Comparison of ENCODE assay signal across 8 cellular contexts in the genomic region with DNA sequence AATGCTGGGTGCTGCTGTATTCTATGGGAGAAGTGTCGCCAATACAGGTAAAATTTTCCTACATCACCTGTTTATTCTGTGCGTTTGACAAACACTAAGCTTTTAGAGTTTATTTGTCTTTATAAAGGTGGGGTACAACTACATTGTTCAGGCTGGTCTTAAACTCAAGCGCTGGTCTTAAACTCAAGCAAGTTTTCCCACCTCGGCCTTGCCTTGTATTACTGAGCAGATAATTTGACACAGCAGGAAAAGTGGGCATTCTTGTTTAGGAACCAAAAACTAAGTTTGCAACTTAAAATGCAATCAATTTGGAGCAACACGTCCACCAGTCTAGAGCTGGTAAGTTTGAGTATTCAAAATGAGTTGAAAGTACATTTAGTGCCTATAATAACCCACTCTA.
DNase-seq lines count a peak whose midpoint lies in the region; ATAC-seq and TF ChIP-seq lines count a peak whose summit lies in the region.
"Not testable (repeated sequence)": the region's sequence is repeated elsewhere in the genome, so short reads cannot be mapped to it uniquely, and the experiment has no call there.

No MANE protein-coding gene starts in this region.

- CTCF ChIA-PET in activated CD8-positive, alpha-beta T cell treated with anti-CD3 and anti-CD28 coated beads for 36 hours (lab: Charles Lee), result interaction anchor here (1.2 to 3.0 kb wide), 4 partner anchors 10 to 80 kb away, joined by 4 to 18 read pairs (median 4); no protein-coding TSS in a partner anchor
- CTCF ChIA-PET in mammary epithelial cell (lab: Charles Lee; ENCODE audit: low non-redundant PET), result interaction anchor here (1.8 kb wide), 1 partner anchor 20 kb away, joined by 16 read pairs; a partner anchor contains a TSS

- peaks cover 25% of the 10 kb centered on the region for H3K4me1 Mint-ChIP-seq in activated CD8-positive, alpha-beta T cell treated with anti-CD3 and anti-CD28 coated beads for 36 hours (ENCODE audit: low read depth)
- H3K4me1 Mint-ChIP-seq in memory B cell, result peaks cover 22% of the 10 kb centered on the region

- H3K27ac Mint-ChIP-seq in activated CD8-positive, alpha-beta T cell treated with anti-CD3 and anti-CD28 coated beads for 36 hours, result peak overlapping the region; percentile 99
- peak overlapping the region; percentile 91 for H3K27ac Mint-ChIP-seq in memory B cell

- not testable (repeated sequence) for TF ChIP-seq CTCF in activated CD8-positive, alpha-beta T cell treated with anti-CD3 and anti-CD28 coated beads for 36 hours (IDR thresholded peaks at IDR 0.05); mammary epithelial cell (conservative IDR thresholded peaks at IDR 0.05 in 1 of 2, IDR thresholded peaks at IDR 0.05 in 1 of 2; ENCODE audit: extremely low read depth in 1 of 2, insufficient read depth in 1 of 2, low read depth in 1 of 2, low read length in 2 of 2); fibroblast of the aortic adventitia (IDR thresholded peaks at IDR 0.05; ENCODE audit: insufficient read depth, low read length); prostate gland (IDR thresholded peaks at IDR 0.05)

- intact Hi-C loops in activated CD8-positive, alpha-beta T cell treated with anti-CD3 and anti-CD28 coated beads for 36 hours (cut with micrococcal nuclease); mammary epithelial cell (cut with micrococcal nuclease); prostate gland (cut with DNase I): not testable (repeated sequence)

- POLR2A ChIA-PET in activated CD8-positive, alpha-beta T cell treated with anti-CD3 and anti-CD28 coated beads for 36 hours (lab: Charles Lee), result interaction anchor here (0.8 to 4.1 kb wide), 12 partner anchors 8 to 895 kb away, joined by 3 to 35 read pairs (median 4); a partner anchor contains a TSS

- H3K27me3 Mint-ChIP-seq in activated CD8-positive, alpha-beta T cell treated with anti-CD3 and anti-CD28 coated beads for 36 hours; memory B cell: not testable (repeated sequence)

- dilution Hi-C loops in mammary epithelial cell (cut with HindIII; ENCODE audit: low sequenced_read_pairs), result not testable (repeated sequence)

- peak; percentile 51 for DNase-seq in NCI-H748 (lab: John Stamatoyannopoulos, UW; ENCODE audit: unreplicated experiment)
- DNase-seq in activated CD8-positive, alpha-beta T cell treated with anti-CD3 and anti-CD28 coated beads for 36 hours; mammary epithelial cell; fibroblast of the aortic adventitia (ENCODE audit: low read depth); memory B cell (ENCODE audit: low spot score in 2 of 2); prostate gland (ENCODE audit: low spot score): not testable (repeated sequence)

- peak overlapping the region; percentile 82 for H3K4me3 Mint-ChIP-seq in activated CD8-positive, alpha-beta T cell treated with anti-CD3 and anti-CD28 coated beads for 36 hours
- peak overlapping the region; percentile 97 for H3K4me3 Mint-ChIP-seq in memory B cell

- H3K79me2 ChIP-seq in mammary epithelial cell (ENCODE audit: insufficient read depth, low read length), result not testable (repeated sequence)

- H3K4me2 ChIP-seq in mammary epithelial cell (ENCODE audit: insufficient read depth, low read depth, low read length), result peak overlapping the region; percentile 85

- H4K20me1 ChIP-seq in mammary epithelial cell (ENCODE audit: insufficient read depth, low read length), result not testable (repeated sequence)

- not testable (repeated sequence) for H3K9me3 ChIP-seq in mammary epithelial cell (replicated peaks; ENCODE audit: insufficient read depth, low read length); prostate gland

- not testable (repeated sequence) for H3K9me3 Mint-ChIP-seq in activated CD8-positive, alpha-beta T cell treated with anti-CD3 and anti-CD28 coated beads for 36 hours; memory B cell

- peaks cover 11% of the 10 kb centered on the region for H3K36me3 Mint-ChIP-seq in activated CD8-positive, alpha-beta T cell treated with anti-CD3 and anti-CD28 coated beads for 36 hours (ENCODE audit: low read depth)
- H3K36me3 Mint-ChIP-seq in memory B cell, result not testable (repeated sequence)

- H3K36me3 ChIP-seq in mammary epithelial cell (ENCODE audit: insufficient read depth, low read length); prostate gland; urinary bladder (ENCODE audit: insufficient read depth): not testable (repeated sequence)

- peak overlapping the region; percentile 57 for H2AFZ ChIP-seq in mammary epithelial cell (ENCODE audit: low read depth, low read length)

- H3K9ac ChIP-seq in mammary epithelial cell (ENCODE audit: insufficient read depth, low read length), result peak overlapping the region; percentile 70

- not testable (repeated sequence) for H3K27me3 ChIP-seq in mammary epithelial cell (ENCODE audit: insufficient read depth, low read length); prostate gland (replicated peaks; ENCODE audit: insufficient read depth)

- 35% methylated on average over 5 of the region's 5 CpGs for WGBS in mammary epithelial cell (ENCODE audit: low coverage, missing lambda C conversion rate)
- 20% methylated on average over 5 of the region's 5 CpGs for WGBS in prostate gland
- 13% methylated on average over 5 of the region's 5 CpGs for WGBS in urinary bladder

- H3K27ac ChIP-seq in mammary epithelial cell (ENCODE audit: insufficient read depth, low read depth, low read length) (peak overlapping the region; percentile 53), prostate gland (peak overlapping the region; percentile 52 to 53)
- H3K27ac ChIP-seq in urinary bladder (ENCODE audit: low read depth), result not testable (repeated sequence)

- in situ Hi-C loops in mammary epithelial cell (cut with MboI; ENCODE audit: low sequenced_read_pairs in 2 of 2), result not testable (repeated sequence)

- not testable (repeated sequence) for TF ChIP-seq POLR2A in prostate gland (IDR thresholded peaks at IDR 0.05)

- peak overlapping the region; percentile 61 for H3K4me3 ChIP-seq in GM08714 (ENCODE audit: low read length)
- H3K4me3 ChIP-seq in mammary epithelial cell (replicated peaks in 1 of 3; ENCODE audit: insufficient read depth in 1 of 3, low read depth in 2 of 3, low read length in 3 of 3), result peak overlapping the region; percentile 61 to 69 (median 62)
- H3K4me3 ChIP-seq in fibroblast of the aortic adventitia (ENCODE audit: low read depth, low read length), result peak overlapping the region; percentile 73
- H3K4me3 ChIP-seq in prostate gland, result peak overlapping the region; percentile 30 to 32
- H3K4me3 ChIP-seq in urinary bladder (ENCODE audit: low read depth, low read length), result peak overlapping the region; percentile 8

- H3K4me1 ChIP-seq in mammary epithelial cell (ENCODE audit: insufficient read depth, low read length); prostate gland (replicated peaks); urinary bladder (ENCODE audit: insufficient read depth): not testable (repeated sequence)

- not testable (repeated sequence) for BruUV-seq in mammary epithelial cell (replicated peaks; lab: Mats Ljungman, UMichigan)

- not testable (repeated sequence) for ATAC-seq in activated CD8-positive, alpha-beta T cell treated with anti-CD3 and anti-CD28 coated beads for 36 hours; memory B cell (ENCODE audit: low read depth)

Comparison
In these comparisons a context has a peak if more than half of its experiments do, and no peak if none do; other contexts are left out.
1. H3K4me3 ChIP-seq: peak in every context shown above with its lines; median percentile 73 in fibroblast of the aortic adventitia; 62 in mammary epithelial cell; 61 in GM08714; 31 in prostate gland; 8 in urinary bladder.